In the genomic region with DNA sequence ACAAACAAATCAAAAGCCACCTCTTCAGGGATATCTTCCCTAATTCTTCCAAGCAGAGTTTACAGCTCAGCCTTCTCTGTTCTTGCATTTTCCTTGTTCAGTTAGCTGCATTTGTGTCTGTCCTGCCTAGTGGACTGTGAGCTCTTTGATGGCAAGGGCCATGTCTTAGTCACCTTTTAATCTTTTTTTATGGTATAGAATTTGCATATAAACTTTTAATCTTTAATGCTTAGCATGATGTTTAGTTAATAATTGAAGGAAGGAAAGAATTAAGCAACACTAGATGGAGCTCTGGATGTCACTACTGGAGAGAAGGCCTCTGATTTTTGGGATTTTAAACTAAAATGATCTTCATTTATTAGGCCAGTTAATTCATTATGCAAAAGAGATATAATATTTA, we compare ENCODE assay signal across 24 cellular contexts. TPM values are rescaled to one million over a fixed set of nuclear protein-coding genes. Genes with fewer than 3 reads are reported as not detected.
DNase-seq lines count a peak whose midpoint lies in the region; ATAC-seq and TF ChIP-seq lines count a peak whose summit lies in the region.
"Had no signal": no experiment of that assay in that cellular context is flagged by ENCODE, and none has a peak within 500 bp of the region (broad histone marks: within the 10 kb centered on the region; RNA-seq: fewer than 3 reads in every experiment).

No MANE protein-coding gene starts in this region.

- H3K79me2 ChIP-seq in OCI-LY3 (ENCODE audit: low read length), result 0 out of 2 replicates have a peak, but pooled peaks cover 2% of the 10 kb centered on the region

- DNase-seq in AG10803 (ENCODE audit: low read depth), result no peak
- DNase-seq in epithelial cell of proximal tubule (ENCODE audit: low read depth), result no peak
- no peak for DNase-seq in mucosa of descending colon
- no peak for DNase-seq in GDM1 (lab: John Stamatoyannopoulos, UW)
- no peak for DNase-seq in RPMI8226
- no peak for DNase-seq in putamen (ENCODE audit: low spot score)
- DNase-seq in sciatic nerve (ENCODE audit: low spot score), result no peak
- DNase-seq: activated CD4-positive, alpha-beta T cell treated with anti-CD3 and anti-CD28 coated beads, Interleukin-2, amount 50 U/mL, for 4 hours; amygdala; caudate nucleus; COR-L47; HCEC 1CT; left cardiac atrium; midbrain; NCI-H2107; NCI-H526 treated with DMSO at 0.1 percent for 48 hours; nephron progenitor cell; SIG-M5; stimulated activated CD4-positive, alpha-beta T cell treated with anti-CD3 and anti-CD28 coated beads, Interleukin-2, amount 100 ng/mL, for 48 hours; stimulated activated naive CD4-positive, alpha-beta T cell treated with Interleukin-2 at 50 U/mL for 16 hours; T-helper 17 cell; transverse colon had no signal

- no peak overlapping the region for H2AFZ ChIP-seq in OCI-LY3 (ENCODE audit: low read depth, low read length)

- no peak overlapping the region for H3K4me2 ChIP-seq in OCI-LY3 (ENCODE audit: low read length)
- H3K4me2 ChIP-seq: smooth muscle cell had no signal

- no peak overlapping the region for H3K27ac ChIP-seq in OCI-LY3 (ENCODE audit: low read length)
- H3K27ac ChIP-seq: transverse colon had no signal

- intact Hi-C loops in mucosa of descending colon (cut with DNase I, micrococcal nuclease) (no loop called here), sciatic nerve (cut with DNase I) (no loop called here)

- H3K36me3 ChIP-seq in OCI-LY3 (replicated peaks; ENCODE audit: low read depth, low read length), result peaks cover 4% of the 10 kb centered on the region
- H3K36me3 ChIP-seq in mucosa of descending colon (ENCODE audit: low read depth), result no peaks in the 10 kb centered on the region
- H3K36me3 ChIP-seq: transverse colon had no signal

- H3K9me3 ChIP-seq in OCI-LY3 (ENCODE audit: insufficient read depth, low read length) (no peaks in the 10 kb centered on the region), mucosa of descending colon (no peaks in the 10 kb centered on the region)
- H3K9me3 ChIP-seq: transverse colon had no signal

- H3K9ac ChIP-seq in OCI-LY3 (ENCODE audit: low read length), result no peak overlapping the region

- H3K4me1 ChIP-seq in OCI-LY3 (ENCODE audit: low read length) (no peaks in the 10 kb centered on the region), mucosa of descending colon (ENCODE audit: low read depth) (peaks cover 7% of the 10 kb centered on the region)

- no peaks in the 10 kb centered on the region for H3K27me3 ChIP-seq in OCI-LY3 (ENCODE audit: low read depth, low read length)
- H3K27me3 ChIP-seq: transverse colon had no signal

- ATAC-seq in mucosa of descending colon, result peak; percentile 95
- ATAC-seq in sciatic nerve, result no peak
- ATAC-seq: left cardiac atrium, T-helper 17 cell had no signal

- H4K20me1 ChIP-seq in OCI-LY3 (ENCODE audit: insufficient read depth, low read length), result no peaks in the 10 kb centered on the region

- no peak overlapping the region for H3K4me3 ChIP-seq in AG10803 (ENCODE audit: low read length)
- H3K4me3 ChIP-seq in OCI-LY3 (ENCODE audit: low read length), result no peak overlapping the region
- no peak overlapping the region for H3K4me3 ChIP-seq in epithelial cell of proximal tubule (ENCODE audit: low read depth, low read length)
- no peak overlapping the region for H3K4me3 ChIP-seq in mucosa of descending colon
- H3K4me3 ChIP-seq: smooth muscle cell, transverse colon had no signal

- peak; percentile 12; the same call in 1 of the 2 replicates for TF ChIP-seq CTCF in AG10803 (conservative IDR thresholded peaks at IDR 0.05; ENCODE audit: low read length)
- TF ChIP-seq CTCF in OCI-LY3 (IDR thresholded peaks at IDR 0.05; ENCODE audit: low read depth, low read length), result peak; percentile 9; the same call in 1 of the 2 replicates
- peak; percentile 22 for TF ChIP-seq CTCF in epithelial cell of proximal tubule (conservative IDR thresholded peaks at IDR 0.05; ENCODE audit: low read depth, low read length)
- TF ChIP-seq CTCF in mucosa of descending colon (IDR thresholded peaks at IDR 0.05), result no peak

RNA-seq across cellular contexts. Expression of a gene that starts 12.1 kb away (rescaled TPM):
- 66.4 and 94.2 TPM in 2 replicates for total RNA-seq in epithelial cell of proximal tubule
- total RNA-seq in mucosa of descending colon, result 10 to 100 TPM; 35.9 to 45.0 (median 38.8) TPM
- total RNA-seq in sciatic nerve, result 31.1 TPM

RNA-seq across cellular contexts. Expression of a gene that starts 17.2 kb away (rescaled TPM):
- 108 and 122 TPM in 2 replicates for total RNA-seq in epithelial cell of proximal tubule
- 10 to 100 TPM; 38.0 to 47.4 (median 39.1) TPM for total RNA-seq in mucosa of descending colon
- total RNA-seq in sciatic nerve, result 46.0 TPM

RNA-seq across cellular contexts. Expression of a gene that starts 17.5 kb away (rescaled TPM):
- total RNA-seq in epithelial cell of proximal tubule (19.5 and 22.4 TPM in 2 replicates), mucosa of descending colon (10 to 100 TPM; 14.3 to 38.6 (median 20.6) TPM), sciatic nerve (20.4 TPM)

RNA-seq across cellular contexts. Expression of a gene that starts 17.5 kb away (rescaled TPM):
- 70.8 and 109 TPM in 2 replicates for total RNA-seq in epithelial cell of proximal tubule
- total RNA-seq in mucosa of descending colon, result 10 to 100 TPM; 53.4 to 84.1 (median 57.3) TPM
- total RNA-seq in sciatic nerve, result 53.4 TPM

RNA-seq across cellular contexts. Expression of a gene that starts 24.9 kb away (rescaled TPM):
- total RNA-seq in epithelial cell of proximal tubule (71.2 and 163 TPM in 2 replicates), mucosa of descending colon (10 to 100 TPM; 31.4 to 40.0 (median 37.1) TPM), sciatic nerve (34.6 TPM)
